In the genomic region with DNA sequence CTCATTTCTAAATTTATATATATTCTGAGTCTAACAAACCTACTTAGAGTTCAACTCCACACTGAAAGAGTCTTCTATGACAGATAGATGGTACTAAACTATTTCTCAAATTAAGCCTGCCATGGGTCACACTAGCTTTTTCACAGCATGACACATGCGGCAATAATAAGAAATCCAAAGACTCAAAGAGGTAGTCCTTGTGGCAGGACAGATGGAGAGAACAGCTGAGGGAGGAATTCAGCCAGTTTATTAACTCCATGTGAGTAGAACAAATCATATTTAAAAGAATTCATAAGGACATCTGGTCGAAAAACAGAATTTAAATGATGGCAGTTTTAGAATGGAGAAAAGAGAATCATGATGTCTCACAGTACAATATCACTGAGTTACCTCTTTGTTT, we compare ENCODE assay signal across 17 cellular contexts.
DNase-seq lines count a peak whose midpoint lies in the region; TF ChIP-seq lines count a peak whose summit lies in the region.
"Had no signal": no experiment of that assay in that cellular context is flagged by ENCODE, and none has a peak within 500 bp of the region (broad histone marks: within the 10 kb centered on the region; RNA-seq: fewer than 3 reads in every experiment).

No MANE protein-coding gene starts in this region.

- H3K4me1 ChIP-seq in neural progenitor cell: peaks cover 13% of the 10 kb centered on the region
- H3K4me1 ChIP-seq: SJSA1 had no signal

- no peak overlapping the region for H3K4me3 Mint-ChIP-seq in neural progenitor cell
- H3K4me3 Mint-ChIP-seq in activated naive CD8-positive, alpha-beta T cell treated with anti-CD3 and anti-CD28 coated beads for 36 hours: no peak overlapping the region

- no peaks in the 10 kb centered on the region for H3K79me2 ChIP-seq in neural progenitor cell (ENCODE audit: low read depth)

- no peak overlapping the region for H3K27ac ChIP-seq in neural progenitor cell
- H3K27ac ChIP-seq: 22Rv1; BLaER1 treated with 17β-estradiol and CSF1 and Interleukin-3, amounts not matched to agents 10 nM and 100 nM; SJSA1 had no signal

- H3F3A ChIP-seq in neural progenitor cell (ENCODE audit: low read depth): no peaks in the 10 kb centered on the region

- no peak overlapping the region for H3K4me2 ChIP-seq in neural progenitor cell

- H3K27ac Mint-ChIP-seq in neural progenitor cell: peak overlapping the region; percentile 8
- no peak overlapping the region for H3K27ac Mint-ChIP-seq in activated naive CD8-positive, alpha-beta T cell treated with anti-CD3 and anti-CD28 coated beads for 36 hours

- H3K9me3 ChIP-seq in neural progenitor cell (ENCODE audit: low read depth): no peaks in the 10 kb centered on the region
- H3K9me3 ChIP-seq: BLaER1 treated with 17β-estradiol and CSF1 and Interleukin-3, amounts not matched to agents 10 nM and 100 nM; SJSA1 had no signal

- H3K4me3 ChIP-seq in neural progenitor cell: no peak overlapping the region
- H3K4me3 ChIP-seq: BLaER1 treated with 17β-estradiol and CSF1 and Interleukin-3, amounts not matched to agents 10 nM and 100 nM; SJSA1 had no signal

- H2AFZ ChIP-seq in neural progenitor cell (replicated peaks): no peak overlapping the region

- H4K20me1 ChIP-seq in neural progenitor cell (ENCODE audit: low read depth): no peaks in the 10 kb centered on the region
- H4K20me1 ChIP-seq: BLaER1 treated with 17β-estradiol and CSF1 and Interleukin-3, amounts not matched to agents 10 nM and 100 nM had no signal

- H3K9ac ChIP-seq in neural progenitor cell: no peak overlapping the region
- H3K9ac ChIP-seq: BLaER1 treated with 17β-estradiol and CSF1 and Interleukin-3, amounts not matched to agents 10 nM and 100 nM had no signal

- H3K4me1 Mint-ChIP-seq in neural progenitor cell: peaks cover 30% of the 10 kb centered on the region
- H3K4me1 Mint-ChIP-seq in activated naive CD8-positive, alpha-beta T cell treated with anti-CD3 and anti-CD28 coated beads for 36 hours: no peaks in the 10 kb centered on the region

- H3K9me3 Mint-ChIP-seq in neural progenitor cell: no peaks in the 10 kb centered on the region
- no peaks in the 10 kb centered on the region for H3K9me3 Mint-ChIP-seq in activated naive CD8-positive, alpha-beta T cell treated with anti-CD3 and anti-CD28 coated beads for 36 hours

- peak; percentile 54 for DNase-seq in NCI-H2171 treated with DMSO at 0.1 percent for 48 hours (lab: John Stamatoyannopoulos, UW)
- DNase-seq in NCI-H2171 (lab: John Stamatoyannopoulos, UW): no peak
- peak; percentile 9 to 71 for DNase-seq in NCI-H446 (lab: John Stamatoyannopoulos, UW)
- DNase-seq in cerebellum (ENCODE audit: low spot score): peak; percentile 27
- DNase-seq in neural progenitor cell (ENCODE audit: low spot score): no peak
- no peak for DNase-seq in activated naive CD8-positive, alpha-beta T cell treated with anti-CD3 and anti-CD28 coated beads for 36 hours
- no peak for DNase-seq in activated CD4-positive, alpha-beta T cell treated with anti-CD3 and anti-CD28 coated beads for 1 hour
- no peak for DNase-seq in head of caudate nucleus
- DNase-seq: EL, KBM-7, NCI-H146, NCI-H345, NCI-H748 treated with DMSO at 0.1 percent for 48 hours, PC-3 had no signal

- no peaks in the 10 kb centered on the region for H3K27me3 Mint-ChIP-seq in neural progenitor cell (ENCODE audit: insufficient read depth, low read depth)
- no peaks in the 10 kb centered on the region for H3K27me3 Mint-ChIP-seq in activated naive CD8-positive, alpha-beta T cell treated with anti-CD3 and anti-CD28 coated beads for 36 hours

- H3K36me3 Mint-ChIP-seq in neural progenitor cell: peaks cover 34% of the 10 kb centered on the region
- no peaks in the 10 kb centered on the region for H3K36me3 Mint-ChIP-seq in activated naive CD8-positive, alpha-beta T cell treated with anti-CD3 and anti-CD28 coated beads for 36 hours

- no peak for TF ChIP-seq CTCF in neural progenitor cell (IDR thresholded peaks at IDR 0.05)

- H3K27me3 ChIP-seq in neural progenitor cell: no peaks in the 10 kb centered on the region
- H3K27me3 ChIP-seq: BLaER1 treated with 17β-estradiol and CSF1 and Interleukin-3, amounts not matched to agents 10 nM and 100 nM; SJSA1 had no signal

- intact Hi-C loops in head of caudate nucleus (cut with DNase I): no loop called here

- H3K36me3 ChIP-seq in neural progenitor cell: peaks cover 14% of the 10 kb centered on the region
- H3K36me3 ChIP-seq: BLaER1 treated with 17β-estradiol and CSF1 and Interleukin-3, amounts not matched to agents 10 nM and 100 nM; SJSA1 had no signal

Comparison
In these comparisons a context has a peak if more than half of its experiments do, and no peak if none do; other contexts are left out.
1. DNase-seq: peak in NCI-H2171 treated with DMSO at 0.1 percent for 48 hours (single experiment), NCI-H446 (2 of 2) and cerebellum (single experiment); none in NCI-H2171 (single experiment), neural progenitor cell (single experiment), activated naive CD8-positive, alpha-beta T cell treated with anti-CD3 and anti-CD28 coated beads for 36 hours (single experiment), activated CD4-positive, alpha-beta T cell treated with anti-CD3 and anti-CD28 coated beads for 1 hour (single experiment) and head of caudate nucleus (0 of 42).